Comparison of ENCODE assay signal across 19 cellular contexts in the genomic region with DNA sequence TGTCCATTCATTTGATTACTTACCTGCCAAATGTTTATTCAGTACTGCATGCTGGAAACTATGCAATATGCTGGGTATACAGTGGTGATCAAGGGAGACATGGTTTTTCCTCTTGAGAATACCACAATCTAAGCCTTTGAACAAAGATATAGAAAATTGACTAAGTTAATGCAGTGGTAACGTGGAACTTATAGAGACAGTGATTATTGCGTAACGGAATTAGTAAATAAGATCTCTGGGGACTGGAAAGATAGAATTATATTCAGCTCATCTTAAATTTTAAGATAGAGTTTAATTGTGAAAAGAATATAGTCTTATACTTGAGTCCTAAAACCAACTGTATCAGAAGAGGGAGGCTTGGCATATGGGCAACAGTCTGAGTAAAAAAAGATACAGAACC.
A peak's percentile ranks its signal among the peaks of the same experiment; 100 is the strongest.
DNase-seq lines count a peak whose midpoint lies in the region; ATAC-seq, FAIRE-seq and TF ChIP-seq lines count a peak whose summit lies in the region.
"Had no signal": no experiment of that assay in that cellular context is flagged by ENCODE, and none has a peak within 500 bp of the region (broad histone marks: within the 10 kb centered on the region; RNA-seq: fewer than 3 reads in every experiment).

No MANE protein-coding gene starts in this region.

- H2BK120ac ChIP-seq in H1 (replicated peaks; ENCODE audit: low read depth, low read length) = no peak overlapping the region

- ATAC-seq in heart right ventricle (no peak), HG03175 (IDR thresholded peaks at IDR 0.05; ENCODE audit: unreplicated experiment) (no peak)
- ATAC-seq: CD8-positive, alpha-beta T cell; HCT116 had no signal

- no peak for TF ChIP-seq CTCF in cardiac muscle cell (IDR thresholded peaks at IDR 0.05; ENCODE audit: low read depth, low read length)
- no peak for TF ChIP-seq CTCF in heart right ventricle (IDR thresholded peaks at IDR 0.05)
- no peak for TF ChIP-seq CTCF in H1 (IDR thresholded peaks at IDR 0.05; ENCODE audit: control extremely low read depth in 1 of 3, insufficient read depth in 1 of 3, low read depth in 1 of 3, low read length in 3 of 3)

- no peak overlapping the region for H2AFZ ChIP-seq in Karpas-422 (ENCODE audit: low read length)
- no peak overlapping the region for H2AFZ ChIP-seq in H1 (ENCODE audit: low read length)

- H3K79me2 ChIP-seq in Karpas-422 (ENCODE audit: low read length) = peaks cover 99% of the 10 kb centered on the region
- no peaks in the 10 kb centered on the region for H3K79me2 ChIP-seq in H1 (ENCODE audit: control insufficient read depth in 1 of 2, insufficient read depth in 2 of 2, low read length in 2 of 2)

- H4K5ac ChIP-seq in H1 (ENCODE audit: insufficient read length, low read depth, low read length) = no peak overlapping the region

- DNase-seq in cardiac muscle cell (ENCODE audit: low read depth in 1 of 2, low spot score in 1 of 2) = no peak
- no peak for DNase-seq in heart right ventricle
- DNase-seq in Karpas-422 = no peak
- no peak for DNase-seq in H1 (ENCODE audit: low read depth in 1 of 2, low spot score in 2 of 2)
- DNase-seq in MV-4-11 (lab: John Stamatoyannopoulos, UW) = no peak
- no peak for DNase-seq in ecto neural progenitor cell (ENCODE audit: low spot score)
- DNase-seq: Caco-2; CD4-positive, CD25-positive, alpha-beta regulatory T cell; CD8-positive, alpha-beta T cell; DND-41; GOT3; H7 had no signal

- H3K14ac ChIP-seq in H1 (ENCODE audit: insufficient read length) = no peak overlapping the region

- H2BK20ac ChIP-seq in H1 (ENCODE audit: low read length) = no peak overlapping the region

- no peak for TF ChIP-seq RAD21 in H1 (IDR thresholded peaks at IDR 0.05 in 1 of 2, conservative IDR thresholded peaks at IDR 0.05 in 1 of 2; ENCODE audit: low read depth in 2 of 2, low read length in 2 of 2)

- 97 to 98% methylated on average over 3 of the region's 3 CpGs for WGBS in heart right ventricle, 2 donors
- 85% methylated on average over 3 of the region's 3 CpGs; no CpG with 5 or more reads in 1 of the 2 experiments for WGBS in H1 (ENCODE audit: extremely low coverage in 1 of 2, insufficient coverage in 1 of 2, insufficient read length in 1 of 2, insufficient replicate concordance in 2 of 2, low coverage in 1 of 2, low lambda C conversion rate in 2 of 2, missing lambda C conversion rate in 1 of 2), 2 experiments

- H4K8ac ChIP-seq in H1 (ENCODE audit: extremely low read depth, insufficient read depth, low read length) = no peak overlapping the region

- H3K23ac ChIP-seq in H1 (ENCODE audit: insufficient read length) = no peak overlapping the region

- intact Hi-C loops in heart right ventricle (cut with DNase I) = no loop called here

- no peaks in the 10 kb centered on the region for H4K20me1 ChIP-seq in Karpas-422 (ENCODE audit: insufficient read depth, low read depth, low read length)
- no peaks in the 10 kb centered on the region for H4K20me1 ChIP-seq in H1 (replicated peaks in 1 of 2; ENCODE audit: control insufficient read depth in 1 of 2, insufficient read depth in 2 of 2, low read length in 2 of 2)

- TF ChIP-seq EP300 in H1 (IDR thresholded peaks at IDR 0.05; ENCODE audit: borderline replicate concordance in 1 of 2, low read depth in 2 of 2, low read length in 2 of 2) = no peak

- no peak for FAIRE-seq in H1 (lab: Jason Lieb, UNC)
- FAIRE-seq: A204.1, G401.6 had no signal

- TF ChIP-seq POLR2A in H1 (IDR thresholded peaks at IDR 0.05; ENCODE audit: control extremely low read depth in 1 of 2, low read depth in 2 of 2, low read length in 2 of 2) = no peak

- CTCF ChIA-PET in H1 (lab: Charles Lee; ENCODE audit: partially characterized antibody) = interaction anchor here (1.2 kb wide), 1 partner anchor 43 kb away, joined by 3 read pairs; no protein-coding TSS in a partner anchor

- no peak overlapping the region for H2BK15ac ChIP-seq in H1 (ENCODE audit: low read length)

- H3K9ac ChIP-seq in Karpas-422 (ENCODE audit: low read length) (no peak overlapping the region), H1 (replicated peaks in 1 of 4; ENCODE audit: extremely low read depth in 1 of 4, low read depth in 3 of 4, low read length in 3 of 4) (no peak overlapping the region)
- H3K9ac ChIP-seq: BLaER1 had no signal

- H3K27me3 ChIP-seq in cardiac muscle cell = no peaks in the 10 kb centered on the region
- no peaks in the 10 kb centered on the region for H3K27me3 ChIP-seq in heart right ventricle
- no peaks in the 10 kb centered on the region for H3K27me3 ChIP-seq in Karpas-422 (ENCODE audit: low read length)
- no peaks in the 10 kb centered on the region for H3K27me3 ChIP-seq in H1 (replicated peaks in 1 of 4; ENCODE audit: control insufficient read depth in 3 of 4, extremely low read depth in 1 of 4, insufficient read depth in 3 of 4, low read length in 3 of 4)
- H3K27me3 ChIP-seq: BLaER1 had no signal

- no peaks in the 10 kb centered on the region for H3K9me2 ChIP-seq in Karpas-422 (replicated peaks; ENCODE audit: insufficient read depth, low read length)

- peaks cover 35% of the 10 kb centered on the region for H3K4me1 ChIP-seq in cardiac muscle cell (ENCODE audit: low read depth)
- peaks cover 3 to 62% (median 44%) of the 10 kb centered on the region in 9 donors for H3K4me1 ChIP-seq in heart right ventricle
- H3K4me1 ChIP-seq in Karpas-422 (ENCODE audit: low read length) = peaks cover 79% of the 10 kb centered on the region
- peaks cover 0 to 7% (median 1%) of the 10 kb centered on the region in 4 experiments; a peak in 3 of 7 replicates for H3K4me1 ChIP-seq in H1 (replicated peaks in 1 of 4; ENCODE audit: control insufficient read depth in 3 of 4, insufficient read depth in 4 of 4, low read length in 3 of 4)
- H3K4me1 ChIP-seq: Caco-2 had no signal

- H2BK5ac ChIP-seq in H1 (ENCODE audit: low read depth, low read length) = no peak overlapping the region

- H4K91ac ChIP-seq in H1 (replicated peaks; ENCODE audit: insufficient read length, low read length) = no peak overlapping the region

- H3K79me1 ChIP-seq in H1 (ENCODE audit: low read depth, low read length) = no peaks in the 10 kb centered on the region

- H2BK12ac ChIP-seq in H1 (ENCODE audit: low read depth, low read length) = no peak overlapping the region

- POLR2A ChIA-PET in H1 (lab: Charles Lee; ENCODE audit: partially characterized antibody) = no interaction called here

- H3K9me3 ChIP-seq in cardiac muscle cell (ENCODE audit: low read depth) (no peaks in the 10 kb centered on the region), heart right ventricle (no peaks in the 10 kb centered on the region), Karpas-422 (ENCODE audit: low read length) (no peaks in the 10 kb centered on the region), H1 (ENCODE audit: insufficient read depth in 2 of 2, low read depth in 1 of 2, low read length in 1 of 2) (no peaks in the 10 kb centered on the region)
- H3K9me3 ChIP-seq: BLaER1, Caco-2 had no signal

- H3K4me3 ChIP-seq in cardiac muscle cell = no peak overlapping the region
- H3K4me3 ChIP-seq in heart right ventricle = no peak overlapping the region
- no peak overlapping the region for H3K4me3 ChIP-seq in Karpas-422 (ENCODE audit: low read length)
- H3K4me3 ChIP-seq in H1 (ENCODE audit: extremely low read depth in 1 of 4, insufficient read depth in 2 of 4, low read depth in 3 of 4, low read length in 4 of 4) = no peak overlapping the region
- H3K4me3 ChIP-seq: BLaER1 had no signal

- peak overlapping the region; percentile 89 for H3K27ac ChIP-seq in cardiac muscle cell
- no peak overlapping the region for H3K27ac ChIP-seq in heart right ventricle
- H3K27ac ChIP-seq in Karpas-422 (ENCODE audit: low read length) = peak overlapping the region; percentile 77
- no peak overlapping the region for H3K27ac ChIP-seq in H1 (ENCODE audit: low read depth, low read length)
- H3K27ac ChIP-seq: 22Rv1, BLaER1, C4-2B had no signal

- H3K56ac ChIP-seq in H1 (replicated peaks; ENCODE audit: insufficient read length, low read depth, low read length) = no peak overlapping the region

- H3K4me2 ChIP-seq in Karpas-422 (ENCODE audit: low read depth, low read length, poor library complexity, severe bottlenecking) (peak overlapping the region; percentile 38), H1 (ENCODE audit: insufficient read depth in 1 of 2, low read depth in 2 of 2, low read length in 2 of 2) (no peak overlapping the region)

- H2AK5ac ChIP-seq in H1 (ENCODE audit: low read depth, low read length) = no peak overlapping the region

- H3K23me2 ChIP-seq in H1 (ENCODE audit: low read depth, low read length) = no peaks in the 10 kb centered on the region

- H3K36me3 ChIP-seq in cardiac muscle cell (no peaks in the 10 kb centered on the region), heart right ventricle (no peaks in the 10 kb centered on the region), Karpas-422 (ENCODE audit: insufficient read depth, low read length) (no peaks in the 10 kb centered on the region), H1 (ENCODE audit: control insufficient read depth in 2 of 4, insufficient read depth in 4 of 4, low read length in 3 of 4) (no peaks in the 10 kb centered on the region)
- H3K36me3 ChIP-seq: BLaER1 had no signal

- no peak overlapping the region for H3K4ac ChIP-seq in H1 (replicated peaks; ENCODE audit: insufficient read length, low read depth, low read length)

- no peak overlapping the region for H3K18ac ChIP-seq in H1 (ENCODE audit: extremely low read depth, low read length)

TF ChIP-seq in H1, 55 proteins besides CTCF, POLR2A, EP300 and RAD21:
- no peak for TF ChIP-seq KDM1A (IDR thresholded peaks at IDR 0.05; ENCODE audit: borderline replicate concordance, low read length)
- TF ChIP-seq CEBPB (IDR thresholded peaks at IDR 0.05; ENCODE audit: low read depth, low read length) = peak; percentile 72; the same call in 1 of the 2 replicates
- no peak for TF ChIP-seq GABPA (IDR thresholded peaks at IDR 0.05; ENCODE audit: borderline replicate concordance, insufficient read depth, low read length)
- TF ChIP-seq PHF8 (conservative IDR thresholded peaks at IDR 0.05; ENCODE audit: low read depth, low read length) = no peak

Comparison
In these comparisons a context has a peak if more than half of its experiments do, and no peak if none do; other contexts are left out.
1. H3K27ac ChIP-seq: peak in cardiac muscle cell (single experiment) and Karpas-422 (single experiment); none in heart right ventricle (0 of 10) and H1 (single experiment).